ENCODE assay signal across 1 cellular context in the genomic region with DNA sequence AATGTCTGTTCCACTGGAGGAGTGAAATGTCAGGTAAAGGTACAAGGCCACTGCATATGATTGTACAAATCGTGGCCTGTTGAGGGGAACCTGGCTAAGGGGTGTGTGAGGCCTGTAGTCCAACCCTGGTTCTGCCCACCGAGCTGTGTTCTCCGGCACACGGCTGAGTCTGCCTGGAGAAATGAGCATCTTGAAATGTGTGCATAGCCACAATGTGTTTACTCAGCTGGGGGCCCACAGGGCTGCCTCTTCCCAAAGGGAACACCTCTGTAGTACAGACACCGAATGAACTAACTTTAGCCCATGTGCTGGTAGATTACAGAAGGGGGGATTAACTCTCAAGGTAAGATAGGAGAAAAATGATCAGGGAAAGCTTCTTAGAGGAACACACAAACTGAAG.
TF ChIP-seq lines count a peak whose summit lies in the region.

No MANE protein-coding gene starts in this region.

TF ChIP-seq in HepG2, 621 proteins besides CTCF, POLR2A, EP300 and RAD21 (continued from another document and continues in another):
- TF ChIP-seq, protein P1, sequence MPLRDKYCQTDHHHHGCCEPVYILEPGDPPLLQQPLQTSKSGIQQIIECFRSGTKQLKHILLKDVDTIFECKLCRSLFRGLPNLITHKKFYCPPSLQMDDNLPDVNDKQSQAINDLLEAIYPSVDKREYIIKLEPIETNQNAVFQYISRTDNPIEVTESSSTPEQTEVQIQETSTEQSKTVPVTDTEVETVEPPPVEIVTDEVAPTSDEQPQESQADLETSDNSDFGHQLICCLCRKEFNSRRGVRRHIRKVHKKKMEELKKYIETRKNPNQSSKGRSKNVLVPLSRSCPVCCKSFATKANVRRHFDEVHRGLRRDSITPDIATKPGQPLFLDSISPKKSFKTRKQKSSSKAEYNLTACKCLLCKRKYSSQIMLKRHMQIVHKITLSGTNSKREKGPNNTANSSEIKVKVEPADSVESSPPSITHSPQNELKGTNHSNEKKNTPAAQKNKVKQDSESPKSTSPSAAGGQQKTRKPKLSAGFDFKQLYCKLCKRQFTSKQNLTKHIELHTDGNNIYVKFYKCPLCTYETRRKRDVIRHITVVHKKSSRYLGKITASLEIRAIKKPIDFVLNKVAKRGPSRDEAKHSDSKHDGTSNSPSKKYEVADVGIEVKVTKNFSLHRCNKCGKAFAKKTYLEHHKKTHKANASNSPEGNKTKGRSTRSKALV (CRISPR knock-in tag; IDR thresholded peaks at IDR 0.05) = no peak
- no peak for TF ChIP-seq SOX13 (IDR thresholded peaks at IDR 0.05)
- no peak; a peak in 1 of 4 replicates for TF ChIP-seq SOX13 (CRISPR knock-in tag; conservative IDR thresholded peaks at IDR 0.05 in 1 of 2, IDR thresholded peaks at IDR 0.05 in 1 of 2)
- no peak for TF ChIP-seq ZNF772 (CRISPR knock-in tag; IDR thresholded peaks at IDR 0.05)
- TF ChIP-seq REXO4 (CRISPR knock-in tag; IDR thresholded peaks at IDR 0.05; ENCODE audit: borderline replicate concordance) = no peak
- TF ChIP-seq MYPOP (CRISPR knock-in tag; IDR thresholded peaks at IDR 0.05) = no peak
- no peak for TF ChIP-seq TMF1 (CRISPR knock-in tag; IDR thresholded peaks at IDR 0.05; ENCODE audit: low read depth)
- TF ChIP-seq, protein P2, sequence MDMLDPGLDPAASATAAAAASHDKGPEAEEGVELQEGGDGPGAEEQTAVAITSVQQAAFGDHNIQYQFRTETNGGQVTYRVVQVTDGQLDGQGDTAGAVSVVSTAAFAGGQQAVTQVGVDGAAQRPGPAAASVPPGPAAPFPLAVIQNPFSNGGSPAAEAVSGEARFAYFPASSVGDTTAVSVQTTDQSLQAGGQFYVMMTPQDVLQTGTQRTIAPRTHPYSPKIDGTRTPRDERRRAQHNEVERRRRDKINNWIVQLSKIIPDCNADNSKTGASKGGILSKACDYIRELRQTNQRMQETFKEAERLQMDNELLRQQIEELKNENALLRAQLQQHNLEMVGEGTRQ (IDR thresholded peaks at IDR 0.05; ENCODE audit: low read depth, low read length) = no peak
- TF ChIP-seq, protein P2 (CRISPR knock-in tag; IDR thresholded peaks at IDR 0.05; ENCODE audit: borderline replicate concordance) = no peak
- TF ChIP-seq, protein P3, sequence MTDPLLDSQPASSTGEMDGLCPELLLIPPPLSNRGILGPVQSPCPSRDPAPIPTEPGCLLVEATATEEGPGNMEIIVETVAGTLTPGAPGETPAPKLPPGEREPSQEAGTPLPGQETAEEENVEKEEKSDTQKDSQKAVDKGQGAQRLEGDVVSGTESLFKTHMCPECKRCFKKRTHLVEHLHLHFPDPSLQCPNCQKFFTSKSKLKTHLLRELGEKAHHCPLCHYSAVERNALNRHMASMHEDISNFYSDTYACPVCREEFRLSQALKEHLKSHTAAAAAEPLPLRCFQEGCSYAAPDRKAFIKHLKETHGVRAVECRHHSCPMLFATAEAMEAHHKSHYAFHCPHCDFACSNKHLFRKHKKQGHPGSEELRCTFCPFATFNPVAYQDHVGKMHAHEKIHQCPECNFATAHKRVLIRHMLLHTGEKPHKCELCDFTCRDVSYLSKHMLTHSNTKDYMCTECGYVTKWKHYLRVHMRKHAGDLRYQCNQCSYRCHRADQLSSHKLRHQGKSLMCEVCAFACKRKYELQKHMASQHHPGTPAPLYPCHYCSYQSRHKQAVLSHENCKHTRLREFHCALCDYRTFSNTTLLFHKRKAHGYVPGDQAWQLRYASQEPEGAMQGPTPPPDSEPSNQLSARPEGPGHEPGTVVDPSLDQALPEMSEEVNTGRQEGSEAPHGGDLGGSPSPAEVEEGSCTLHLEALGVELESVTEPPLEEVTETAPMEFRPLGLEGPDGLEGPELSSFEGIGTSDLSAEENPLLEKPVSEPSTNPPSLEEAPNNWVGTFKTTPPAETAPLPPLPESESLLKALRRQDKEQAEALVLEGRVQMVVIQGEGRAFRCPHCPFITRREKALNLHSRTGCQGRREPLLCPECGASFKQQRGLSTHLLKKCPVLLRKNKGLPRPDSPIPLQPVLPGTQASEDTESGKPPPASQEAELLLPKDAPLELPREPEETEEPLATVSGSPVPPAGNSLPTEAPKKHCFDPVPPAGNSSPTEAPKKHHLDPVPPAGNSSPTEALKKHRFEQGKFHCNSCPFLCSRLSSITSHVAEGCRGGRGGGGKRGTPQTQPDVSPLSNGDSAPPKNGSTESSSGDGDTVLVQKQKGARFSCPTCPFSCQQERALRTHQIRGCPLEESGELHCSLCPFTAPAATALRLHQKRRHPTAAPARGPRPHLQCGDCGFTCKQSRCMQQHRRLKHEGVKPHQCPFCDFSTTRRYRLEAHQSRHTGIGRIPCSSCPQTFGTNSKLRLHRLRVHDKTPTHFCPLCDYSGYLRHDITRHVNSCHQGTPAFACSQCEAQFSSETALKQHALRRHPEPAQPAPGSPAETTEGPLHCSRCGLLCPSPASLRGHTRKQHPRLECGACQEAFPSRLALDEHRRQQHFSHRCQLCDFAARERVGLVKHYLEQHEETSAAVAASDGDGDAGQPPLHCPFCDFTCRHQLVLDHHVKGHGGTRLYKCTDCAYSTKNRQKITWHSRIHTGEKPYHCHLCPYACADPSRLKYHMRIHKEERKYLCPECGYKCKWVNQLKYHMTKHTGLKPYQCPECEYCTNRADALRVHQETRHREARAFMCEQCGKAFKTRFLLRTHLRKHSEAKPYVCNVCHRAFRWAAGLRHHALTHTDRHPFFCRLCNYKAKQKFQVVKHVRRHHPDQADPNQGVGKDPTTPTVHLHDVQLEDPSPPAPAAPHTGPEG (CRISPR knock-in tag; IDR thresholded peaks at IDR 0.05) = no peak
- TF ChIP-seq SALL1 (CRISPR knock-in tag; IDR thresholded peaks at IDR 0.05) = peak; percentile 51; the same call in 1 of the 2 replicates
- TF ChIP-seq FOXJ3 (CRISPR knock-in tag; IDR thresholded peaks at IDR 0.05; ENCODE audit: borderline replicate concordance) = no peak
- TF ChIP-seq ZNF354B (CRISPR knock-in tag; IDR thresholded peaks at IDR 0.05) = no peak
- no peak for TF ChIP-seq SMAD9 (CRISPR knock-in tag; IDR thresholded peaks at IDR 0.05)
- no peak for TF ChIP-seq ZSCAN9 (CRISPR knock-in tag; IDR thresholded peaks at IDR 0.05; ENCODE audit: borderline replicate concordance)
- TF ChIP-seq ZNF101 (CRISPR knock-in tag; IDR thresholded peaks at IDR 0.05; ENCODE audit: borderline replicate concordance, low read depth) = no peak
- no peak for TF ChIP-seq CREM (IDR thresholded peaks at IDR 0.05)
- TF ChIP-seq CREM (CRISPR knock-in tag; IDR thresholded peaks at IDR 0.05) = no peak
- TF ChIP-seq NR2F1 (CRISPR knock-in tag; IDR thresholded peaks at IDR 0.05) = no peak
- no peak for TF ChIP-seq KMT2B (CRISPR knock-in tag; IDR thresholded peaks at IDR 0.05)
- no peak for TF ChIP-seq RXRB (CRISPR knock-in tag; IDR thresholded peaks at IDR 0.05; ENCODE audit: borderline replicate concordance)
- no peak for TF ChIP-seq SSRP1 (CRISPR knock-in tag; IDR thresholded peaks at IDR 0.05)
- no peak for TF ChIP-seq ZNF12 (CRISPR knock-in tag; IDR thresholded peaks at IDR 0.05)
- no peak for TF ChIP-seq HMG20A (CRISPR knock-in tag; IDR thresholded peaks at IDR 0.05; ENCODE audit: borderline replicate concordance)
- no peak for TF ChIP-seq ZNF629 (CRISPR knock-in tag; conservative IDR thresholded peaks at IDR 0.05)
- TF ChIP-seq E2F2 (CRISPR knock-in tag; IDR thresholded peaks at IDR 0.05; ENCODE audit: borderline replicate concordance) = no peak
- TF ChIP-seq HNF1B (CRISPR knock-in tag; IDR thresholded peaks at IDR 0.05) = no peak
- no peak for TF ChIP-seq SIX4 (CRISPR knock-in tag; IDR thresholded peaks at IDR 0.05)
- TF ChIP-seq, protein P4, sequence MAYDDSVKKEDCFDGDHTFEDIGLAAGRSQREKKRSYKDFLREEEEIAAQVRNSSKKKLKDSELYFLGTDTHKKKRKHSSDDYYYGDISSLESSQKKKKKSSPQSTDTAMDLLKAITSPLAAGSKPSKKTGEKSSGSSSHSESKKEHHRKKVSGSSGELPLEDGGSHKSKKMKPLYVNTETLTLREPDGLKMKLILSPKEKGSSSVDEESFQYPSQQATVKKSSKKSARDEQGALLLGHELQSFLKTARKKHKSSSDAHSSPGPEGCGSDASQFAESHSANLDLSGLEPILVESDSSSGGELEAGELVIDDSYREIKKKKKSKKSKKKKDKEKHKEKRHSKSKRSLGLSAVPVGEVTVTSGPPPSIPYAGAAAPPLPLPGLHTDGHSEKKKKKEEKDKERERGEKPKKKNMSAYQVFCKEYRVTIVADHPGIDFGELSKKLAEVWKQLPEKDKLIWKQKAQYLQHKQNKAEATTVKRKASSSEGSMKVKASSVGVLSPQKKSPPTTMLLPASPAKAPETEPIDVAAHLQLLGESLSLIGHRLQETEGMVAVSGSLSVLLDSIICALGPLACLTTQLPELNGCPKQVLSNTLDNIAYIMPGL (CRISPR knock-in tag; IDR thresholded peaks at IDR 0.05; ENCODE audit: borderline replicate concordance in 1 of 2, low read depth in 1 of 2) = no peak
- TF ChIP-seq SMARCC2 (IDR thresholded peaks at IDR 0.05) = no peak
- TF ChIP-seq, protein P5, sequence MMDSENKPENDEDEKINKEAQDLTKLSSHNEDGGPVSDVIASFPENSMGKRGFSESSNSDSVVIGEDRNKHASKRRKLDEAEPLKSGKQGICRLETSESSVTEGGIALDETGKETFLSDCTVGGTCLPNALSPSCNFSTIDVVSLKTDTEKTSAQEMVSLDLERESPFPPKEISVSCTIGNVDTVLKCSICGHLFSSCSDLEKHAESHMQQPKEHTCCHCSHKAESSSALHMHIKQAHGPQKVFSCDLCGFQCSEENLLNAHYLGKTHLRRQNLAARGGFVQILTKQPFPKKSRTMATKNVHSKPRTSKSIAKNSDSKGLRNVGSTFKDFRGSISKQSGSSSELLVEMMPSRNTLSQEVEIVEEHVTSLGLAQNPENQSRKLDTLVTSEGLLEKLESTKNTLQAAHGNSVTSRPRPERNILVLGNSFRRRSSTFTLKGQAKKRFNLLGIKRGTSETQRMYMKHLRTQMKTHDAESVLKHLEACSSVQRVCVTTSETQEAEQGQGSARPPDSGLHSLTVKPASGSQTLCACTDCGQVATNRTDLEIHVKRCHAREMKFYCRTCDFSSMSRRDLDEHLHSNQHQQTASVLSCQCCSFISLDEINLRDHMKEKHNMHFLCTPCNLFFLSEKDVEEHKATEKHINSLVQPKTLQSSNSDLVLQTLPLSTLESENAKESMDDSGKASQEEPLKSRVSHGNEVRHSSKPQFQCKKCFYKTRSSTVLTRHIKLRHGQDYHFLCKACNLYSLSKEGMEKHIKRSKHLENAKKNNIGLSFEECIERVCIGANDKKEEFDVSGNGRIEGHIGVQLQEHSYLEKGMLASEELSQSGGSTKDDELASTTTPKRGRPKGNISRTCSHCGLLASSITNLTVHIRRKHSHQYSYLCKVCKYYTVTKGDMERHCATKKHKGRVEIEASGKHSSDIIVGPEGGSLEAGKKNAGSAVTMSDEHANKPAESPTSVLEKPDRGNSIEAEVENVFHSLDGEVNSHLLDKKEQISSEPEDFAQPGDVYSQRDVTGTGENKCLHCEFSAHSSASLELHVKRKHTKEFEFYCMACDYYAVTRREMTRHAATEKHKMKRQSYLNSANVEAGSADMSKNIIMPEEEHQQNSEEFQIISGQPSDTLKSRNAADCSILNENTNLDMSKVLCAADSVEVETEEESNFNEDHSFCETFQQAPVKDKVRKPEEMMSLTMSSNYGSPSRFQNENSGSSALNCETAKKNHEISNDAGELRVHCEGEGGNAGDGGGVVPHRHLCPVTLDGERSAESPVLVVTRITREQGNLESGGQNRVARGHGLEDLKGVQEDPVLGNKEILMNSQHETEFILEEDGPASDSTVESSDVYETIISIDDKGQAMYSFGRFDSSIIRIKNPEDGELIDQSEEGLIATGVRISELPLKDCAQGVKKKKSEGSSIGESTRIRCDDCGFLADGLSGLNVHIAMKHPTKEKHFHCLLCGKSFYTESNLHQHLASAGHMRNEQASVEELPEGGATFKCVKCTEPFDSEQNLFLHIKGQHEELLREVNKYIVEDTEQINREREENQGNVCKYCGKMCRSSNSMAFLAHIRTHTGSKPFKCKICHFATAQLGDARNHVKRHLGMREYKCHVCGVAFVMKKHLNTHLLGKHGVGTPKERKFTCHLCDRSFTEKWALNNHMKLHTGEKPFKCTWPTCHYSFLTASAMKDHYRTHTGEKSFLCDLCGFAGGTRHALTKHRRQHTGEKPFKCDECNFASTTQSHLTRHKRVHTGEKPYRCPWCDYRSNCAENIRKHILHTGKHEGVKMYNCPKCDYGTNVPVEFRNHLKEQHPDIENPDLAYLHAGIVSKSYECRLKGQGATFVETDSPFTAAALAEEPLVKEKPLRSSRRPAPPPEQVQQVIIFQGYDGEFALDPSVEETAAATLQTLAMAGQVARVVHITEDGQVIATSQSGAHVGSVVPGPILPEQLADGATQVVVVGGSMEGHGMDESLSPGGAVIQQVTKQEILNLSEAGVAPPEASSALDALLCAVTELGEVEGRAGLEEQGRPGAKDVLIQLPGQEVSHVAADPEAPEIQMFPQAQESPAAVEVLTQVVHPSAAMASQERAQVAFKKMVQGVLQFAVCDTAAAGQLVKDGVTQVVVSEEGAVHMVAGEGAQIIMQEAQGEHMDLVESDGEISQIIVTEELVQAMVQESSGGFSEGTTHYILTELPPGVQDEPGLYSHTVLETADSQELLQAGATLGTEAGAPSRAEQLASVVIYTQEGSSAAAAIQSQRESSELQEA (CRISPR knock-in tag; IDR thresholded peaks at IDR 0.05; ENCODE audit: not compliant biosample characterization) = no peak
